In genomic region chr17:61209099-61209439, GRCh38 we compare ENCODE assay signal across 13 cellular contexts.
DNase-seq lines count a peak whose midpoint lies in the region; ATAC-seq, FAIRE-seq and TF ChIP-seq lines count a peak whose summit lies in the region.
"Had no signal": no experiment of that assay in that cellular context is flagged by ENCODE, and none has a peak within 500 bp of the region (broad histone marks: within the 10 kb centered on the region; RNA-seq: fewer than 3 reads in every experiment).

No MANE protein-coding gene starts in this region.

- no peaks in the 10 kb centered on the region for H3K9me3 Mint-ChIP-seq in activated CD4-positive, alpha-beta memory T cell treated with anti-CD3 and anti-CD28 coated beads, Interleukin-2, amount 10 ng/mL, durations not matched to agents 7 days and 5 days
- H3K9me3 Mint-ChIP-seq: CD4-positive, alpha-beta memory T cell had no signal

- H3K27ac Mint-ChIP-seq in activated CD4-positive, alpha-beta memory T cell treated with anti-CD3 and anti-CD28 coated beads, Interleukin-2, amount 10 ng/mL, durations not matched to agents 7 days and 5 days = no peak overlapping the region
- H3K27ac Mint-ChIP-seq: activated CD8-positive, alpha-beta T cell treated with anti-CD3 and anti-CD28 coated beads, Interleukin-2, amount 10 ng/mL, durations not matched to agents 7 days and 5 days; CD4-positive, alpha-beta memory T cell had no signal

- no peaks in the 10 kb centered on the region for H3K9me3 ChIP-seq in pancreas

- H3K36me3 ChIP-seq in pancreas (no peaks in the 10 kb centered on the region), urinary bladder (ENCODE audit: insufficient read depth) (no peaks in the 10 kb centered on the region)

- H3K4me3 ChIP-seq in pancreas = peak overlapping the region in 2 of 4 donors; percentile 31 to 37
- no peak overlapping the region for H3K4me3 ChIP-seq in urinary bladder (ENCODE audit: low read depth, low read length)

- ATAC-seq in left ventricle myocardium superior (peak; percentile 69), pancreas (peak in 3 of 4 donors; percentile 49 to 68 (median 57)), HG02973 (IDR thresholded peaks at IDR 0.05; ENCODE audit: unreplicated experiment) (no peak)
- ATAC-seq: activated CD8-positive, alpha-beta T cell treated with anti-CD3 and anti-CD28 coated beads, Interleukin-2, amount 10 ng/mL, durations not matched to agents 7 days and 5 days had no signal

- H3K4me1 ChIP-seq in pancreas (peaks cover 0 to 14% (median 8%) of the 10 kb centered on the region in 3 donors), urinary bladder (ENCODE audit: insufficient read depth) (peaks cover 1% of the 10 kb centered on the region)

- no peaks in the 10 kb centered on the region for H3K27me3 ChIP-seq in pancreas

- no peaks in the 10 kb centered on the region for H3K4me1 Mint-ChIP-seq in activated CD4-positive, alpha-beta memory T cell treated with anti-CD3 and anti-CD28 coated beads, Interleukin-2, amount 10 ng/mL, durations not matched to agents 7 days and 5 days

- WGBS in pancreas, 2 donors = 20 to 23% methylated on average over 4 of the region's 4 CpGs
- 17% methylated on average over 4 of the region's 4 CpGs for WGBS in urinary bladder

- POLR2A ChIA-PET in activated CD4-positive, alpha-beta memory T cell treated with anti-CD3 and anti-CD28 coated beads, Interleukin-2, amount 10 ng/mL, durations not matched to agents 7 days and 5 days (lab: Charles Lee) = no interaction called here

- intact Hi-C loops in left ventricle myocardium superior (cut with micrococcal nuclease) = no loop called here
- intact Hi-C loops in pancreas (cut with DNase I) = no loop called here

- peak overlapping the region; percentile 86 for H3K27ac ChIP-seq in caudate nucleus (ENCODE audit: low read depth, low read length)
- H3K27ac ChIP-seq in pancreas = peak overlapping the region in 2 of 4 donors; percentile 2 to 51
- H3K27ac ChIP-seq in urinary bladder (ENCODE audit: low read depth) = peak overlapping the region; percentile 56

- CTCF ChIA-PET in activated CD4-positive, alpha-beta memory T cell treated with anti-CD3 and anti-CD28 coated beads, Interleukin-2, amount 10 ng/mL, durations not matched to agents 7 days and 5 days (lab: Charles Lee) = interaction anchor here (0.6 to 1.1 kb wide), 3 partner anchors 8 to 43 kb away, joined by 3 read pairs; no protein-coding TSS in a partner anchor

- no peaks in the 10 kb centered on the region for H3K27me3 Mint-ChIP-seq in activated CD4-positive, alpha-beta memory T cell treated with anti-CD3 and anti-CD28 coated beads, Interleukin-2, amount 10 ng/mL, durations not matched to agents 7 days and 5 days
- H3K27me3 Mint-ChIP-seq: CD4-positive, alpha-beta memory T cell had no signal

- no peak overlapping the region for H3K4me3 Mint-ChIP-seq in activated CD4-positive, alpha-beta memory T cell treated with anti-CD3 and anti-CD28 coated beads, Interleukin-2, amount 10 ng/mL, durations not matched to agents 7 days and 5 days
- H3K4me3 Mint-ChIP-seq: activated CD8-positive, alpha-beta T cell treated with anti-CD3 and anti-CD28 coated beads, Interleukin-2, amount 10 ng/mL, durations not matched to agents 7 days and 5 days; CD4-positive, alpha-beta memory T cell had no signal

- H3K36me3 Mint-ChIP-seq in activated CD4-positive, alpha-beta memory T cell treated with anti-CD3 and anti-CD28 coated beads, Interleukin-2, amount 10 ng/mL, durations not matched to agents 7 days and 5 days (ENCODE audit: low read depth) = no peaks in the 10 kb centered on the region

- TF ChIP-seq CTCF in pancreas (IDR thresholded peaks at IDR 0.05) = no peak

- FAIRE-seq in pancreas (lab: Jason Lieb, UNC) = no peak
- FAIRE-seq: bronchial epithelial cell, GM12892 had no signal

- DNase-seq in caudate nucleus (lab: John Stamatoyannopoulos, UW) (no peak), left ventricle myocardium superior (no peak), pancreas (no peak), CD1c-positive myeloid dendritic cell (ENCODE audit: extremely low spot score) (no peak)
- DNase-seq in activated CD4-positive, alpha-beta memory T cell treated with anti-CD3 and anti-CD28 coated beads, Interleukin-2, amount 10 ng/mL, durations not matched to agents 7 days and 5 days = no peak
- DNase-seq: activated CD8-positive, alpha-beta T cell treated with anti-CD3 and anti-CD28 coated beads, Interleukin-2, amount 10 ng/mL, durations not matched to agents 7 days and 5 days; CD4-positive, alpha-beta memory T cell; occipital lobe; trophoblast cell had no signal
